ENCODE assay signal across 1 cellular context in the genomic region with DNA sequence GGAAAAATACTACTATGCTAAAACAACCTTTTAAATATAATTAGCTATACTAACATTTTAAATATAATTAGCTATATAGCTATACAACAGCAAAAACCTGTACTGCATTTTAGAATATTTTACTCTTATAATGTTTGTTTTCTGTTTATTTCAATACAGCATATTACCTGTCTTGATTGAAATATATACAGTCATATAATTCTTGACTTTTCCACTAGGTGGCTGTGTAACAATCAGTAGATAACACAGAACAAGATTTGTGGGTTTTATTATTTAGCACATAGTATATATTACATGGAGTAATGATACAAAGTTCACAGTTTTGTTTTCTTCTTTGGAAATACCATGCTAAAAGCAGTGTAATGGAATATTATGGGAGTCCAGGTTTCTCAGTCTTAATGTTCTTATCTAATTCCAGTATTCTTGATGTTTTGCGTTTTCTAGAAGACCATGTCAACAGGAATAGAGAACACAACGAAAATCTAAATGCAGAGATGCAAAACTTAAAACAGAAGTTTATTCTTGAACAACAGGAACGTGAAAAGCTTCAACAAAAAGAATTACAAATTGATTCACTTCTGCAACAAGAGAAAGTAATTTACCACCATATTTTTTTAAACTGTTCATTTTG.
TF ChIP-seq lines count a peak whose summit lies in the region.

No MANE protein-coding gene starts in this region.

TF ChIP-seq in HepG2, 621 proteins besides CTCF, POLR2A, EP300 and RAD21:
- TF ChIP-seq, protein P1, sequence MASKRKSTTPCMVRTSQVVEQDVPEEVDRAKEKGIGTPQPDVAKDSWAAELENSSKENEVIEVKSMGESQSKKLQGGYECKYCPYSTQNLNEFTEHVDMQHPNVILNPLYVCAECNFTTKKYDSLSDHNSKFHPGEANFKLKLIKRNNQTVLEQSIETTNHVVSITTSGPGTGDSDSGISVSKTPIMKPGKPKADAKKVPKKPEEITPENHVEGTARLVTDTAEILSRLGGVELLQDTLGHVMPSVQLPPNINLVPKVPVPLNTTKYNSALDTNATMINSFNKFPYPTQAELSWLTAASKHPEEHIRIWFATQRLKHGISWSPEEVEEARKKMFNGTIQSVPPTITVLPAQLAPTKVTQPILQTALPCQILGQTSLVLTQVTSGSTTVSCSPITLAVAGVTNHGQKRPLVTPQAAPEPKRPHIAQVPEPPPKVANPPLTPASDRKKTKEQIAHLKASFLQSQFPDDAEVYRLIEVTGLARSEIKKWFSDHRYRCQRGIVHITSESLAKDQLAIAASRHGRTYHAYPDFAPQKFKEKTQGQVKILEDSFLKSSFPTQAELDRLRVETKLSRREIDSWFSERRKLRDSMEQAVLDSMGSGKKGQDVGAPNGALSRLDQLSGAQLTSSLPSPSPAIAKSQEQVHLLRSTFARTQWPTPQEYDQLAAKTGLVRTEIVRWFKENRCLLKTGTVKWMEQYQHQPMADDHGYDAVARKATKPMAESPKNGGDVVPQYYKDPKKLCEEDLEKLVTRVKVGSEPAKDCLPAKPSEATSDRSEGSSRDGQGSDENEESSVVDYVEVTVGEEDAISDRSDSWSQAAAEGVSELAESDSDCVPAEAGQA (IDR thresholded peaks at IDR 0.05; ENCODE audit: low read depth): no peak
- TF ChIP-seq, protein P1 (CRISPR knock-in tag; IDR thresholded peaks at IDR 0.05; ENCODE audit: borderline replicate concordance): no peak
- TF ChIP-seq ZNF235 (CRISPR knock-in tag; IDR thresholded peaks at IDR 0.05; ENCODE audit: borderline replicate concordance) (no peak), SAP130 (CRISPR knock-in tag; IDR thresholded peaks at IDR 0.05; ENCODE audit: low read depth) (no peak), ZNF343 (CRISPR knock-in tag; IDR thresholded peaks at IDR 0.05) (no peak), KLF9 (CRISPR knock-in tag; IDR thresholded peaks at IDR 0.05; ENCODE audit: low read depth) (no peak), ZNF607 (CRISPR knock-in tag; IDR thresholded peaks at IDR 0.05; ENCODE audit: borderline replicate concordance) (no peak), MED8 (CRISPR knock-in tag; IDR thresholded peaks at IDR 0.05; ENCODE audit: insufficient replicate concordance) (no peak), SNRNP70 (IDR thresholded peaks at IDR 0.05; ENCODE audit: low read depth, low read length) (no peak), PAF1 (CRISPR knock-in tag; IDR thresholded peaks at IDR 0.05) (no peak), RFXAP (CRISPR knock-in tag; IDR thresholded peaks at IDR 0.05; ENCODE audit: borderline replicate concordance) (no peak), HDAC6 (IDR thresholded peaks at IDR 0.05; ENCODE audit: low read depth, low read length) (no peak), RXRB (CRISPR knock-in tag; IDR thresholded peaks at IDR 0.05; ENCODE audit: borderline replicate concordance) (no peak), HDAC1 (CRISPR knock-in tag; IDR thresholded peaks at IDR 0.05) (no peak), ZC3H4 (CRISPR knock-in tag; IDR thresholded peaks at IDR 0.05; ENCODE audit: borderline replicate concordance) (no peak), TOE1 (CRISPR knock-in tag; IDR thresholded peaks at IDR 0.05) (no peak), ARNTL (CRISPR knock-in tag; IDR thresholded peaks at IDR 0.05) (no peak), TGIF2 (CRISPR knock-in tag; IDR thresholded peaks at IDR 0.05) (no peak), ZNF569 (CRISPR knock-in tag; IDR thresholded peaks at IDR 0.05; ENCODE audit: borderline replicate concordance) (no peak)
- TF ChIP-seq, protein P2, sequence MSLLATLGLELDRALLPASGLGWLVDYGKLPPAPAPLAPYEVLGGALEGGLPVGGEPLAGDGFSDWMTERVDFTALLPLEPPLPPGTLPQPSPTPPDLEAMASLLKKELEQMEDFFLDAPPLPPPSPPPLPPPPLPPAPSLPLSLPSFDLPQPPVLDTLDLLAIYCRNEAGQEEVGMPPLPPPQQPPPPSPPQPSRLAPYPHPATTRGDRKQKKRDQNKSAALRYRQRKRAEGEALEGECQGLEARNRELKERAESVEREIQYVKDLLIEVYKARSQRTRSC (CRISPR knock-in tag; IDR thresholded peaks at IDR 0.05; ENCODE audit: low read depth): no peak
- TF ChIP-seq, protein P3, sequence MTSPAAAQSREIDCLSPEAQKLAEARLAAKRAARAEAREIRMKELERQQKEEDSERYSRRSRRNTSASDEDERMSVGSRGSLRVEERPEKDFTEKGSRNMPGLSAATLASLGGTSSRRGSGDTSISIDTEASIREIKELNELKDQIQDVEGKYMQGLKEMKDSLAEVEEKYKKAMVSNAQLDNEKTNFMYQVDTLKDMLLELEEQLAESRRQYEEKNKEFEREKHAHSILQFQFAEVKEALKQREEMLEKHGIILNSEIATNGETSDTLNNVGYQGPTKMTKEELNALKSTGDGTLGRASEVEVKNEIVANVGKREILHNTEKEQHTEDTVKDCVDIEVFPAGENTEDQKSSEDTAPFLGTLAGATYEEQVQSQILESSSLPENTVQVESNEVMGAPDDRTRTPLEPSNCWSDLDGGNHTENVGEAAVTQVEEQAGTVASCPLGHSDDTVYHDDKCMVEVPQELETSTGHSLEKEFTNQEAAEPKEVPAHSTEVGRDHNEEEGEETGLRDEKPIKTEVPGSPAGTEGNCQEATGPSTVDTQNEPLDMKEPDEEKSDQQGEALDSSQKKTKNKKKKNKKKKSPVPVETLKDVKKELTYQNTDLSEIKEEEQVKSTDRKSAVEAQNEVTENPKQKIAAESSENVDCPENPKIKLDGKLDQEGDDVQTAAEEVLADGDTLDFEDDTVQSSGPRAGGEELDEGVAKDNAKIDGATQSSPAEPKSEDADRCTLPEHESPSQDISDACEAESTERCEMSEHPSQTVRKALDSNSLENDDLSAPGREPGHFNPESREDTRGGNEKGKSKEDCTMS (CRISPR knock-in tag; conservative IDR thresholded peaks at IDR 0.05): no peak
